ENCODE assay signal across 19 cellular contexts in genomic region chr13:95360052-95360451, GRCh38. TPM values are rescaled to one million over a fixed set of nuclear protein-coding genes. Genes with fewer than 3 reads are reported as not detected.
A peak's percentile ranks its signal among the peaks of the same experiment; 100 is the strongest.
DNase-seq lines count a peak whose midpoint lies in the region; ATAC-seq and TF ChIP-seq lines count a peak whose summit lies in the region.
"Had no signal": no experiment of that assay in that cellular context is flagged by ENCODE, and none has a peak within 500 bp of the region (broad histone marks: within the 10 kb centered on the region; RNA-seq: fewer than 3 reads in every experiment).

No MANE protein-coding gene starts in this region.

- in situ Hi-C loops in Panc1 (cut with HindIII; ENCODE audit: low pct_unique_long_range_greater_than_20kb, low sequenced_read_pairs) = no loop called here

- peak; percentile 76 for ATAC-seq in Panc1
- no peak for ATAC-seq in GM21390 (IDR thresholded peaks at IDR 0.05; ENCODE audit: unreplicated experiment)

- TF ChIP-seq POLR2A in spleen (IDR thresholded peaks at IDR 0.05) = no peak

- H3K4me3 ChIP-seq in Panc1 (ENCODE audit: low read depth in 2 of 2, low read length in 2 of 2) (no peak overlapping the region), spleen (no peak overlapping the region)
- H3K4me3 ChIP-seq: BLaER1, GM23248 had no signal

- H3K27ac ChIP-seq in C4-2B (peak overlapping the region; percentile 11; the same call in 1 of the 2 replicates), Panc1 (ENCODE audit: low read length) (no peak overlapping the region), spleen (no peak overlapping the region)
- H3K27ac ChIP-seq: 22Rv1, BLaER1, GM23248 had no signal

- no peaks in the 10 kb centered on the region for H3K27me3 ChIP-seq in Panc1 (ENCODE audit: control insufficient read depth, insufficient read depth, low read length)
- H3K27me3 ChIP-seq in spleen (replicated peaks in 1 of 7) = no peaks in the 10 kb centered on the region
- H3K27me3 ChIP-seq: BLaER1 had no signal

- 0 out of 2 replicates have a peak, but pooled peaks cover 4% of the 10 kb centered on the region for H3K4me1 ChIP-seq in Panc1 (ENCODE audit: control insufficient read depth, insufficient read depth, low read length)
- no peaks in the 10 kb centered on the region for H3K4me1 ChIP-seq in spleen
- H3K4me1 ChIP-seq: BLaER1 had no signal

- peaks cover 3% of the 10 kb centered on the region for H3K27me3 Mint-ChIP-seq in nephron (ENCODE audit: low read depth)

- TF ChIP-seq CTCF in C4-2B (conservative IDR thresholded peaks at IDR 0.05) (no peak), Panc1 (IDR thresholded peaks at IDR 0.05) (no peak), nephron (IDR thresholded peaks at IDR 0.05; ENCODE audit: unreplicated experiment in 3 of 3) (no peak), spleen (IDR thresholded peaks at IDR 0.05 in 8 of 11, conservative IDR thresholded peaks at IDR 0.05 in 3 of 11) (no peak)

- intact Hi-C loops in Panc1 (cut with micrococcal nuclease; ENCODE audit: unreplicated experiment) (no loop called here), spleen (cut with DNase I; ENCODE audit: low total_unique reads) (no loop called here)

- POLR2A ChIA-PET in Panc1 (lab: Charles Lee) = no interaction called here

- H3K9me3 Mint-ChIP-seq in nephron = peaks cover 6% of the 10 kb centered on the region
- H3K9me3 Mint-ChIP-seq: CD4-positive, alpha-beta T cell had no signal

- BruUV-seq in Panc1 (replicated peaks; lab: Mats Ljungman, UMichigan) = no TSS peak

- H3K4me1 Mint-ChIP-seq in nephron = peaks cover 12% of the 10 kb centered on the region
- H3K4me1 Mint-ChIP-seq: B cell; CD14-positive monocyte; CD8-positive, alpha-beta memory T cell had no signal

- CTCF ChIA-PET in Panc1 (lab: Charles Lee) = interaction anchor here (0.5 kb wide), 1 partner anchor 151 kb away, joined by 11 read pairs; no protein-coding TSS in a partner anchor

- H3K36me3 ChIP-seq in Panc1 (ENCODE audit: control insufficient read depth, insufficient read depth, low read length) (no peaks in the 10 kb centered on the region), spleen (no peaks in the 10 kb centered on the region)
- H3K36me3 ChIP-seq: BLaER1 had no signal

- no peak overlapping the region for H3K4me3 Mint-ChIP-seq in nephron
- H3K4me3 Mint-ChIP-seq: B cell; CD14-positive monocyte; CD4-positive, alpha-beta T cell; CD8-positive, alpha-beta memory T cell had no signal

- no peak for DNase-seq in Panc1 (ENCODE audit: low read depth, low spot score)
- DNase-seq in spleen = peak; percentile 13
- no peak for DNase-seq in NCI-H526 (lab: John Stamatoyannopoulos, UW)
- DNase-seq in activated CD4-positive, CD25-positive, alpha-beta regulatory T cell treated with anti-CD3 and anti-CD28 coated beads, Interleukin-2, amount 50 U/mL, for 72 hours = no peak
- DNase-seq: CD4-positive, alpha-beta T cell; CD8-positive, alpha-beta memory T cell; DMS 273 treated with DMSO at 0.1 percent for 48 hours; DMS79; GF-D8; H7; HCEC 1CT had no signal

- WGBS in spleen, 5 donors = 89 to 98% (median 93%) methylated on average over 3 of the region's 3 CpGs

- H3K9me3 ChIP-seq in Panc1 (ENCODE audit: control insufficient read depth, insufficient read depth, low read depth, low read length) = no peaks in the 10 kb centered on the region; the same call in 1 of the 2 replicates
- peaks cover 0 to 14% (median 5%) of the 10 kb centered on the region in 8 donors for H3K9me3 ChIP-seq in spleen

- no peaks in the 10 kb centered on the region for H3K36me3 Mint-ChIP-seq in nephron (ENCODE audit: low read depth)
- H3K36me3 Mint-ChIP-seq: CD14-positive monocyte; CD8-positive, alpha-beta memory T cell had no signal

- H3K27ac Mint-ChIP-seq in nephron = peak overlapping the region in 2 of 3 experiments; percentile 11 to 65
- H3K27ac Mint-ChIP-seq: B cell; CD14-positive monocyte; CD4-positive, alpha-beta T cell; CD8-positive, alpha-beta memory T cell had no signal

RNA-seq across cellular contexts. Expression of gene ABCC4, which starts 58.8 kb away (rescaled TPM):
- total RNA-seq in Panc1 (2021; ENCODE audit: unreplicated experiment) (69.3 TPM), spleen (10 to 100 TPM; 12.5 to 21.0 (median 14.4) TPM)
- polyA plus RNA-seq in Panc1 (2012; ENCODE audit: insufficient read length) = 36.3 TPM
- polyA plus RNA-seq in spleen = 1 to 10 TPM; 1.4 to 2.4 (median 2.1) TPM
